ENCODE assay signal across 9 cellular contexts in the genomic region with DNA sequence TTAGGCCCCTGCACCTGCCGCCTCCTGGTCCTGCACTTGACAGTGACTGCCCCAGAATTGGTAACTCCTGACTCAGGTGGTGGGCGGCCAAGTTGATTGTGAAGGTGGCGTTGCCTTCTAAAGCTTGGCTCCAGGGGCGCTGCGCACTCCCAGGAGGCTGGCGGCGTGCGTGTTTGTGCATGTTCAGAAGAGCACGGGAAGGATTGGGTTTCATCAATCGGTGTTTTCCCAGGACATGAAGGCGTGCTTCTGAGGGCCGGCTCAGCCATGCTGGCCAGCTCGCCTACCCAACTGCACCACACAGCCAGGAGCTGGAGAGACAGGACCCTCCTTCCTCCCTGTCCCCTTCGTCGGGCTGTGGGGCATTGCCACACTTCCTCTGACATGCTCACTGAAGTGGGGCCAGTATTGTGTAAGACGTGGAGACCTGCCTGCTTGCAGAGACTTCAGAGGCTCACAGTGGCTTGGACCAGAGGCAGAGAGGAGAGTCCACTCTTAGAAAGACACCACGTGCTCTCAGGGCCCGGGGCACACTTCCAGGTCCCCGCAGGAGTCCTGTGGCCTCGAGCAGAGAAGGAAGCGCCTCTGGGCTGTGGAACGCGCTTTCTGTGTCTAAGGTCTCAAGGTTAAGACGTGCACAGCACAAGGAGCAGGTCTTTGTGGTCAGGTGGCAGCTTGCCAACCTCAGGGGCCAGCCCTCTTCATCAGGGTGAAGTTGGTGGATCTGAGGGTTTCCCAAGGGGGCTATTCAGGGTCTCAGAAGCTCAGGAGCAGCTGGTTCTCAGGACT. TPM values are rescaled to one million over a fixed set of nuclear protein-coding genes. Genes with fewer than 3 reads are reported as not detected.
DNase-seq lines count a peak whose midpoint lies in the region; ATAC-seq and TF ChIP-seq lines count a peak whose summit lies in the region.
"Had no signal": no experiment of that assay in that cellular context is flagged by ENCODE, and none has a peak within 500 bp of the region (broad histone marks: within the 10 kb centered on the region; RNA-seq: fewer than 3 reads in every experiment).

No MANE protein-coding gene starts in this region.

- H3K4me3 ChIP-seq in LNCaP clone FGC (ENCODE audit: low read depth, low read length): peak overlapping the region; percentile 41
- no peak overlapping the region for H3K4me3 ChIP-seq in OCI-LY1 (ENCODE audit: low read depth, low read length, poor library complexity, severe bottlenecking)
- H3K4me3 ChIP-seq in hepatocyte: no peak overlapping the region
- H3K4me3 ChIP-seq in stomach: peak overlapping the region in 1 of 4 donors; percentile 78

- no peaks in the 10 kb centered on the region for H3K79me2 ChIP-seq in OCI-LY1 (ENCODE audit: insufficient read depth, low read length)
- H3K79me2 ChIP-seq in hepatocyte: peaks cover 77% of the 10 kb centered on the region

- H2AFZ ChIP-seq in OCI-LY1 (ENCODE audit: low read length) (no peak overlapping the region), hepatocyte (no peak overlapping the region)

- no peaks in the 10 kb centered on the region for H4K20me1 ChIP-seq in OCI-LY1 (ENCODE audit: insufficient read depth, low read length)
- peaks cover 22% of the 10 kb centered on the region for H4K20me1 ChIP-seq in hepatocyte (ENCODE audit: insufficient read depth, poor library complexity, severe bottlenecking)

- no peaks in the 10 kb centered on the region for H3K9me3 ChIP-seq in OCI-LY1 (ENCODE audit: low read length)
- H3K9me3 ChIP-seq in hepatocyte (ENCODE audit: low read depth): no peaks in the 10 kb centered on the region
- H3K9me3 ChIP-seq in stomach: no peaks in the 10 kb centered on the region

- ATAC-seq in HG03159 (IDR thresholded peaks at IDR 0.05; ENCODE audit: unreplicated experiment): no peak
- no peak for ATAC-seq in activated CD4-positive, CD25-positive, alpha-beta regulatory T cell treated with anti-CD3 and anti-CD28 coated beads, Interleukin-2, amount 50 U/mL, for 24 hours

- no peaks in the 10 kb centered on the region for H3K36me3 ChIP-seq in OCI-LY1 (ENCODE audit: insufficient read depth, low read length)
- no peaks in the 10 kb centered on the region for H3K36me3 ChIP-seq in hepatocyte (replicated peaks; ENCODE audit: insufficient read depth, low read depth)
- H3K36me3 ChIP-seq in stomach: peaks cover 5 to 22% (median 10%) of the 10 kb centered on the region in 4 donors

- intact Hi-C loops in stomach (cut with DNase I; ENCODE audit: low total_unique reads) (no loop called here), posterior vena cava (cut with DNase I) (loop anchor here in 1 of 2 donors (5.0 kb wide), 1 partner anchor 40 kb away; a partner anchor contains a TSS)

- no peaks in the 10 kb centered on the region for H3F3A ChIP-seq in OCI-LY1 (ENCODE audit: insufficient read depth, low read length)

- DNase-seq in LNCaP clone FGC (ENCODE audit: low read depth) (no peak), hepatocyte (ENCODE audit: low spot score) (no peak), stomach (peak; percentile 73), posterior vena cava (ENCODE audit: low spot score) (no peak), AG08395 (ENCODE audit: low spot score) (no peak)
- DNase-seq: activated naive CD8-positive, alpha-beta T cell treated with anti-CD3 and anti-CD28 coated beads, Interleukin-2, amount 10 ng/mL, durations not matched to agents 7 days and 5 days had no signal

- no peak for TF ChIP-seq POLR2A in stomach (IDR thresholded peaks at IDR 0.05)

- TF ChIP-seq CTCF in LNCaP clone FGC (IDR thresholded peaks at IDR 0.05; ENCODE audit: control insufficient read depth, extremely low read depth, insufficient read depth) (peak; percentile 38), OCI-LY1 (IDR thresholded peaks at IDR 0.05; ENCODE audit: low read length) (no peak), hepatocyte (IDR thresholded peaks at IDR 0.05; ENCODE audit: poor library complexity) (no peak), stomach (IDR thresholded peaks at IDR 0.05) (no peak)

- TF ChIP-seq EP300 in stomach (IDR thresholded peaks at IDR 0.05): no peak

- H3K27me3 ChIP-seq in OCI-LY1 (ENCODE audit: insufficient read depth, low read length) (no peaks in the 10 kb centered on the region), hepatocyte (no peaks in the 10 kb centered on the region), stomach (no peaks in the 10 kb centered on the region)

- no peaks in the 10 kb centered on the region for H3K9me2 ChIP-seq in OCI-LY1 (ENCODE audit: low read depth, low read length)
- no peaks in the 10 kb centered on the region for H3K9me2 ChIP-seq in hepatocyte (replicated peaks; ENCODE audit: insufficient read depth)

- H3K4me1 ChIP-seq in OCI-LY1 (ENCODE audit: insufficient read depth, low read length, severe bottlenecking): peaks cover 32% of the 10 kb centered on the region
- H3K4me1 ChIP-seq in hepatocyte (ENCODE audit: insufficient read depth): peaks cover 50% of the 10 kb centered on the region
- H3K4me1 ChIP-seq in stomach: peaks cover 46 to 77% (median 72%) of the 10 kb centered on the region in 4 donors

- H3K4me2 ChIP-seq in OCI-LY1 (ENCODE audit: low read length) (no peak overlapping the region; the same call in 1 of the 2 replicates), hepatocyte (peak overlapping the region; percentile 98)

- H3K27ac ChIP-seq in OCI-LY1 (ENCODE audit: low read depth, low read length, poor library complexity, severe bottlenecking) (peak overlapping the region; percentile 3), hepatocyte (peak overlapping the region; percentile 95), stomach (peak overlapping the region; percentile 80 to 100 (median 94))

- no peak overlapping the region; the same call in 1 of the 2 replicates for H3K9ac ChIP-seq in OCI-LY1 (ENCODE audit: low read length)

- WGBS in hepatocyte (ENCODE audit: low lambda C conversion rate, missing lambda C conversion rate): 82% methylated on average over 24 of the region's 24 CpGs
- 54 to 64% (median 56%) methylated on average over 8 to 24 of the region's 24 CpGs for WGBS in stomach, 5 donors

RNA-seq across cellular contexts. Expression of a gene that starts 2.8 kb away (rescaled TPM):
- total RNA-seq in hepatocyte (28.4 and 30.2 TPM in 2 replicates), stomach (100 to 1,000 TPM in 1 of 5 donors, 10 to 100 TPM in 4; 17.6 to 101 (median 51.3) TPM), posterior vena cava (10 to 100 TPM; 13.0 to 13.6 TPM)
- polyA plus RNA-seq in hepatocyte (30.8 and 32.7 TPM in 2 replicates), stomach (10 to 100 TPM; 20.9 to 24.6 (median 22.1) TPM)

RNA-seq across cellular contexts. Expression of a gene that starts 22.9 kb away (rescaled TPM):
- total RNA-seq in hepatocyte: 26.7 and 30.0 TPM in 2 replicates
- polyA plus RNA-seq in hepatocyte: 58.6 and 64.6 TPM in 2 replicates
- total RNA-seq in stomach: 100 to 1,000 TPM in 2 of 5 donors, 10 to 100 TPM in 3; 14.3 to 217 (median 52.6) TPM
- polyA plus RNA-seq in stomach: 10 to 100 TPM; 30.1 to 46.5 (median 38.0) TPM
- total RNA-seq in posterior vena cava: 10 to 100 TPM; 22.1 to 25.4 TPM

RNA-seq across cellular contexts. Expression of a gene that starts 25.9 kb away (rescaled TPM):
- total RNA-seq in hepatocyte (1.0 and 1.2 TPM in 2 replicates), stomach (under 1 TPM in 2 of 5 donors, not detected in 3; 0.89 to 0.92 TPM), posterior vena cava (under 1 TPM; 0.38 to 0.65 TPM)
- polyA plus RNA-seq in hepatocyte (0.25 and 1.7 TPM in 2 replicates), stomach (1 to 10 TPM in 2 of 3 donors, under 1 TPM in 1; 0.35 to 1.4 (median 1.4) TPM)

RNA-seq across cellular contexts. Expression of a gene that starts 32.5 kb away (rescaled TPM):
- total RNA-seq in hepatocyte: not detected in 2 replicates
- polyA plus RNA-seq in hepatocyte: not detected in 2 replicates
- not detected for total RNA-seq in stomach
- polyA plus RNA-seq in stomach: not detected
- total RNA-seq in posterior vena cava: not detected
- total RNA-seq: activated naive CD8-positive, alpha-beta T cell treated with anti-CD3 and anti-CD28 coated beads, Interleukin-2, amount 10 ng/mL, durations not matched to agents 7 days and 5 days had no signal

RNA-seq across cellular contexts. Expression of a gene that starts 38.1 kb away (rescaled TPM):
- 0.24 and 0.43 TPM in 2 replicates for total RNA-seq in hepatocyte
- 0.88 and 2.1 TPM in 2 replicates for polyA plus RNA-seq in hepatocyte
- total RNA-seq in stomach: 10 to 100 TPM in 1 of 5 donors, 1 to 10 TPM in 1, under 1 TPM in 2, not detected in 1; 0.14 to 25.8 (median 2.5) TPM
- polyA plus RNA-seq in stomach: 1 to 10 TPM; 1.0 to 2.0 (median 1.5) TPM
- under 1 TPM; 0.14 TPM for total RNA-seq in posterior vena cava

Comparison
In these comparisons a context has a peak if more than half of its experiments do, and no peak if none do; other contexts are left out.
1. H3K27ac ChIP-seq: peak in every context shown above with its lines; median percentile 95 in hepatocyte; 94 in stomach; 3 in OCI-LY1.